In genomic region chrX:118976599-118977340, GRCh38 we compare ENCODE assay signal across 8 cellular contexts. TPM values are rescaled to one million over a fixed set of nuclear protein-coding genes. Genes with fewer than 3 reads are reported as not detected.
DNase-seq lines count a peak whose midpoint lies in the region; ATAC-seq and TF ChIP-seq lines count a peak whose summit lies in the region.

No MANE protein-coding gene starts in this region.

- no peak overlapping the region for H3K4ac ChIP-seq in IMR-90 (ENCODE audit: low read depth, low read length)

- H3K36me3 Mint-ChIP-seq in CD4-positive, CD25-positive, alpha-beta regulatory T cell = no peaks in the 10 kb centered on the region
- H3K36me3 Mint-ChIP-seq in activated CD8-positive, alpha-beta T cell treated with anti-CD3 and anti-CD28 coated beads, Interleukin-2, amount 10 ng/mL, durations not matched to agents 7 days and 5 days (ENCODE audit: low read depth) = no peaks in the 10 kb centered on the region
- no peaks in the 10 kb centered on the region for H3K36me3 Mint-ChIP-seq in osteocyte (ENCODE audit: unreplicated experiment)

- H2BK15ac ChIP-seq in IMR-90 (ENCODE audit: low read depth, low read length) = no peak overlapping the region

- H3K36me3 ChIP-seq in CD4-positive, CD25-positive, alpha-beta regulatory T cell (ENCODE audit: control insufficient read depth, insufficient read depth, low read length) = no peaks in the 10 kb centered on the region
- no peaks in the 10 kb centered on the region for H3K36me3 ChIP-seq in IMR-90 (ENCODE audit: control insufficient read depth, insufficient read depth, low read length)
- H3K36me3 ChIP-seq in esophagus squamous epithelium = no peaks in the 10 kb centered on the region

- H3K27me3 Mint-ChIP-seq in CD4-positive, CD25-positive, alpha-beta regulatory T cell = peaks cover 36% of the 10 kb centered on the region
- peaks cover 29% of the 10 kb centered on the region for H3K27me3 Mint-ChIP-seq in activated CD8-positive, alpha-beta T cell treated with anti-CD3 and anti-CD28 coated beads, Interleukin-2, amount 10 ng/mL, durations not matched to agents 7 days and 5 days (ENCODE audit: low read depth)
- peaks cover 24% of the 10 kb centered on the region for H3K27me3 Mint-ChIP-seq in osteocyte (ENCODE audit: unreplicated experiment)

- H3K9ac ChIP-seq in IMR-90 (ENCODE audit: low read depth, low read length) = no peak overlapping the region

- H4K91ac ChIP-seq in IMR-90 (ENCODE audit: insufficient read depth, low read depth, low read length) = no peak overlapping the region

- H2AK5ac ChIP-seq in IMR-90 (ENCODE audit: low read depth, low read length) = no peak overlapping the region

- H3K4me1 ChIP-seq in CD4-positive, CD25-positive, alpha-beta regulatory T cell (ENCODE audit: control insufficient read depth, insufficient read depth, low read length, poor library complexity, severe bottlenecking) = peaks cover 24% of the 10 kb centered on the region
- H3K4me1 ChIP-seq in IMR-90 (ENCODE audit: control insufficient read depth, insufficient read depth, low read length) = no peaks in the 10 kb centered on the region
- peaks cover 0 to 41% (median 0%) of the 10 kb centered on the region in 3 donors for H3K4me1 ChIP-seq in esophagus squamous epithelium

- no peak overlapping the region for H2AK9ac ChIP-seq in IMR-90 (replicated peaks; ENCODE audit: low read depth, low read length, poor library complexity)

- intact Hi-C loops in IMR-90 (cut with micrococcal nuclease) (no loop called here), esophagus squamous epithelium (cut with DNase I) (no loop called here)

- no peaks in the 10 kb centered on the region for H4K20me1 ChIP-seq in IMR-90 (ENCODE audit: insufficient read depth, low read length)

- no peak overlapping the region for H3K56ac ChIP-seq in IMR-90 (ENCODE audit: extremely low read depth, insufficient read depth, low read length)

- no peak overlapping the region for H3K27ac ChIP-seq in CD4-positive, CD25-positive, alpha-beta regulatory T cell (ENCODE audit: insufficient read depth, low read length, poor library complexity, severe bottlenecking)
- H3K27ac ChIP-seq in IMR-90 (ENCODE audit: insufficient read depth, low read length) (no peak overlapping the region), esophagus squamous epithelium (peak overlapping the region in 3 of 4 donors; percentile 64 to 85 (median 79))

- peak in 2 of 3 donors; percentile 13 to 19 for DNase-seq in CD4-positive, CD25-positive, alpha-beta regulatory T cell
- DNase-seq in IMR-90 = no peak
- no peak for DNase-seq in activated CD8-positive, alpha-beta T cell treated with anti-CD3 and anti-CD28 coated beads, Interleukin-2, amount 10 ng/mL, durations not matched to agents 7 days and 5 days
- DNase-seq in esophagus squamous epithelium (lab: John Stamatoyannopoulos, UW) = no peak
- DNase-seq in osteocyte (ENCODE audit: extremely low spot score, unreplicated experiment) = no peak
- DNase-seq in foreskin melanocyte = no peak

- H2BK120ac ChIP-seq in IMR-90 (ENCODE audit: low read depth, low read length) = no peak overlapping the region

- H3K79me1 ChIP-seq in IMR-90 (ENCODE audit: low read depth in 1 of 2, low read length in 2 of 2) = no peaks in the 10 kb centered on the region

- H3K14ac ChIP-seq in IMR-90 (replicated peaks; ENCODE audit: low read depth, low read length) = no peak overlapping the region

- in situ Hi-C loops in IMR-90 (cut with MboI; ENCODE audit: low sequenced_read_pairs) = no loop called here

- 20% methylated on average over 2 of the region's 17 CpGs; no CpG with 5 or more reads in 1 of the 2 experiments for WGBS in IMR-90 (ENCODE audit: extremely low coverage in 2 of 2, insufficient read length in 1 of 2), 2 experiments
- 14 to 39% methylated on average over 3 to 4 of the region's 17 CpGs for WGBS in esophagus squamous epithelium, 2 donors

- H3K9me3 Mint-ChIP-seq in CD4-positive, CD25-positive, alpha-beta regulatory T cell = peaks cover 0 to 5% (median 0%) of the 10 kb centered on the region in 7 donors
- H3K9me3 Mint-ChIP-seq in activated CD8-positive, alpha-beta T cell treated with anti-CD3 and anti-CD28 coated beads, Interleukin-2, amount 10 ng/mL, durations not matched to agents 7 days and 5 days (ENCODE audit: insufficient read depth) = no peaks in the 10 kb centered on the region
- peaks cover 5% of the 10 kb centered on the region for H3K9me3 Mint-ChIP-seq in osteocyte (ENCODE audit: unreplicated experiment)

- no peak overlapping the region for H4K8ac ChIP-seq in IMR-90 (ENCODE audit: low read depth in 2 of 2, low read length in 2 of 2)

- no peak for TF ChIP-seq RAD21 in IMR-90 (IDR thresholded peaks at IDR 0.05; ENCODE audit: low read length)

- dilution Hi-C loops in IMR-90 (cut with HindIII; ENCODE audit: low sequenced_read_pairs, unreplicated experiment) = no loop called here

- TF ChIP-seq CTCF in IMR-90 (conservative IDR thresholded peaks at IDR 0.05; ENCODE audit: low read depth, low read length) = no peak
- TF ChIP-seq CTCF in esophagus squamous epithelium (IDR thresholded peaks at IDR 0.05) = no peak
- no peak for TF ChIP-seq CTCF in osteocyte (IDR thresholded peaks at IDR 0.05)

- peak overlapping the region; percentile 32 for H3K4me3 ChIP-seq in CD4-positive, CD25-positive, alpha-beta regulatory T cell (ENCODE audit: low read depth, low read length)
- H3K4me3 ChIP-seq in IMR-90 (ENCODE audit: insufficient read depth, low read depth, low read length) = no peak overlapping the region
- peak overlapping the region; percentile 32 to 73 (median 52) for H3K4me3 ChIP-seq in esophagus squamous epithelium

- no peak for ATAC-seq in CD4-positive, CD25-positive, alpha-beta regulatory T cell (ENCODE audit: low read depth in 2 of 2)
- ATAC-seq in IMR-90 (ENCODE audit: low read depth) (peak; percentile 35; the same call in 1 of the 2 replicates), HG02610 (IDR thresholded peaks at IDR 0.05; ENCODE audit: unreplicated experiment) (no peak), HG03196 (IDR thresholded peaks at IDR 0.05; ENCODE audit: unreplicated experiment) (no peak)
- peak; percentile 9 for ATAC-seq in activated CD8-positive, alpha-beta T cell treated with anti-CD3 and anti-CD28 coated beads, Interleukin-2, amount 10 ng/mL, durations not matched to agents 7 days and 5 days

- no peaks in the 10 kb centered on the region for H3K9me3 ChIP-seq in CD4-positive, CD25-positive, alpha-beta regulatory T cell (ENCODE audit: control insufficient read depth in 2 of 2, low read length in 2 of 2)
- H3K9me3 ChIP-seq in IMR-90 (ENCODE audit: control insufficient read depth, insufficient read depth, low read length) (peaks cover 3% of the 10 kb centered on the region), esophagus squamous epithelium (no peaks in the 10 kb centered on the region)

- H2BK5ac ChIP-seq in IMR-90 (ENCODE audit: low read depth, low read length, poor library complexity, severe bottlenecking) = no peak overlapping the region

- H3K4me3 Mint-ChIP-seq in CD4-positive, CD25-positive, alpha-beta regulatory T cell = peak overlapping the region; percentile 88 to 100 (median 91)
- H3K4me3 Mint-ChIP-seq in activated CD8-positive, alpha-beta T cell treated with anti-CD3 and anti-CD28 coated beads, Interleukin-2, amount 10 ng/mL, durations not matched to agents 7 days and 5 days = peak overlapping the region; percentile 8
- peak overlapping the region; percentile 50 for H3K4me3 Mint-ChIP-seq in osteocyte (ENCODE audit: unreplicated experiment)

- H2AFZ ChIP-seq in IMR-90 (replicated peaks; ENCODE audit: low read length, poor library complexity) = no peak overlapping the region

- no TSS peak for BruUV-seq in IMR-90 (replicated peaks; lab: Mats Ljungman, UMichigan)

- H3K4me2 ChIP-seq in IMR-90 (ENCODE audit: low read depth, low read length) = peak overlapping the region; percentile 32; the same call in 1 of the 2 replicates

- no peak overlapping the region for H4K5ac ChIP-seq in IMR-90 (ENCODE audit: low read depth, low read length)

- H3K23ac ChIP-seq in IMR-90 (ENCODE audit: low read depth, low read length) = no peak overlapping the region

- H2BK20ac ChIP-seq in IMR-90 (ENCODE audit: low read depth, low read length) = no peak overlapping the region

- POLR2A ChIA-PET in IMR-90 (lab: Charles Lee; ENCODE audit: unreplicated experiment) = no interaction called here
- POLR2A ChIA-PET in activated CD8-positive, alpha-beta T cell treated with anti-CD3 and anti-CD28 coated beads, Interleukin-2, amount 10 ng/mL, durations not matched to agents 7 days and 5 days (lab: Charles Lee) = no interaction called here

- peaks cover 2% of the 10 kb centered on the region for H3K27me3 ChIP-seq in CD4-positive, CD25-positive, alpha-beta regulatory T cell (ENCODE audit: control insufficient read depth, insufficient read depth, low read length)
- H3K27me3 ChIP-seq in IMR-90 (ENCODE audit: control insufficient read depth, insufficient read depth, low read length) (peaks cover 53% of the 10 kb centered on the region), esophagus squamous epithelium (peaks cover 0 to 36% (median 0%) of the 10 kb centered on the region in 4 donors)

- no peaks in the 10 kb centered on the region for H3K9me1 ChIP-seq in IMR-90 (ENCODE audit: insufficient read depth, low read length)

- H3K27ac Mint-ChIP-seq in CD4-positive, CD25-positive, alpha-beta regulatory T cell = peak overlapping the region in 2 of 3 donors; percentile 31 to 35
- no peak overlapping the region for H3K27ac Mint-ChIP-seq in activated CD8-positive, alpha-beta T cell treated with anti-CD3 and anti-CD28 coated beads, Interleukin-2, amount 10 ng/mL, durations not matched to agents 7 days and 5 days
- H3K27ac Mint-ChIP-seq in osteocyte (ENCODE audit: unreplicated experiment) = no peak overlapping the region

- H3K18ac ChIP-seq in IMR-90 (ENCODE audit: low read depth, low read length) = no peak overlapping the region

- TF ChIP-seq POLR2A in IMR-90 (IDR thresholded peaks at IDR 0.05; ENCODE audit: low read depth, low read length) (no peak), esophagus squamous epithelium (IDR thresholded peaks at IDR 0.05) (no peak)

- CTCF ChIA-PET in IMR-90 (lab: Yijun Ruan, JAX) = interaction anchor here (1.2 kb wide), 1 partner anchor 28 kb away, joined by 3 read pairs; no protein-coding TSS in a partner anchor
- CTCF ChIA-PET in activated CD8-positive, alpha-beta T cell treated with anti-CD3 and anti-CD28 coated beads, Interleukin-2, amount 10 ng/mL, durations not matched to agents 7 days and 5 days (lab: Charles Lee) = no interaction called here

- H3K4me1 Mint-ChIP-seq in CD4-positive, CD25-positive, alpha-beta regulatory T cell = peaks cover 0 to 35% (median 11%) of the 10 kb centered on the region in 4 donors
- peaks cover 13% of the 10 kb centered on the region for H3K4me1 Mint-ChIP-seq in activated CD8-positive, alpha-beta T cell treated with anti-CD3 and anti-CD28 coated beads, Interleukin-2, amount 10 ng/mL, durations not matched to agents 7 days and 5 days (ENCODE audit: low read depth)
- peaks cover 9% of the 10 kb centered on the region for H3K4me1 Mint-ChIP-seq in osteocyte (ENCODE audit: unreplicated experiment)

RNA-seq across cellular contexts. Expression of gene LONRF3, which starts 2.4 kb away (rescaled TPM):
- 5.3 TPM for total RNA-seq in CD4-positive, CD25-positive, alpha-beta regulatory T cell
- polyA plus RNA-seq in CD4-positive, CD25-positive, alpha-beta regulatory T cell = 1 to 10 TPM; 1.2 to 1.9 (median 1.5) TPM
- total RNA-seq in IMR-90 (2012; rRNA removed) = not detected in 2 replicates
- not detected in 2 replicates for polyA plus RNA-seq in IMR-90 (2012; rRNA removed)
- polyA plus RNA-seq in IMR-90 (2012; cell fraction: cytosol; rRNA removed) = not detected in 2 replicates
- not detected in 2 replicates for polyA plus RNA-seq in IMR-90 (2012; cell fraction: nucleus; rRNA removed; ENCODE audit: low replicate concordance)
- under 1 TPM; 0.23 to 0.26 TPM for total RNA-seq in activated CD8-positive, alpha-beta T cell treated with anti-CD3 and anti-CD28 coated beads, Interleukin-2, amount 10 ng/mL, durations not matched to agents 7 days and 5 days
- 1 to 10 TPM in 2 of 4 donors, under 1 TPM in 2; 0.27 to 4.8 (median 1.2) TPM for total RNA-seq in esophagus squamous epithelium
- total RNA-seq in osteocyte = not detected in 2 replicates

Comparison
In these comparisons a context has a peak if more than half of its experiments do, and no peak if none do; other contexts are left out.
1. ATAC-seq: peak in IMR-90 (single experiment) and activated CD8-positive, alpha-beta T cell treated with anti-CD3 and anti-CD28 coated beads, Interleukin-2, amount 10 ng/mL, durations not matched to agents 7 days and 5 days (single experiment); none in CD4-positive, CD25-positive, alpha-beta regulatory T cell (0 of 2), HG02610 (single experiment) and HG03196 (single experiment).
2. DNase-seq: peak in CD4-positive, CD25-positive, alpha-beta regulatory T cell (2 of 3); none in IMR-90 (single experiment), activated CD8-positive, alpha-beta T cell treated with anti-CD3 and anti-CD28 coated beads, Interleukin-2, amount 10 ng/mL, durations not matched to agents 7 days and 5 days (single experiment), esophagus squamous epithelium (single experiment), osteocyte (single experiment) and foreskin melanocyte (single experiment).
3. H3K27ac ChIP-seq: peak in esophagus squamous epithelium (3 of 4); none in CD4-positive, CD25-positive, alpha-beta regulatory T cell (single experiment) and IMR-90 (single experiment).
4. H3K27ac Mint-ChIP-seq: peak in CD4-positive, CD25-positive, alpha-beta regulatory T cell (2 of 3); none in activated CD8-positive, alpha-beta T cell treated with anti-CD3 and anti-CD28 coated beads, Interleukin-2, amount 10 ng/mL, durations not matched to agents 7 days and 5 days (single experiment) and osteocyte (single experiment).
5. H3K4me3 Mint-ChIP-seq: peak in every context shown above with its lines; median percentile 91 in CD4-positive, CD25-positive, alpha-beta regulatory T cell; 50 in osteocyte; 8 in activated CD8-positive, alpha-beta T cell treated with anti-CD3 and anti-CD28 coated beads, Interleukin-2, amount 10 ng/mL, durations not matched to agents 7 days and 5 days.